8 cellular contexts compared by ENCODE assay signal in genomic region chr2:38947241-38948239, GRCh38. TPM values are rescaled to one million over a fixed set of nuclear protein-coding genes. Genes with fewer than 3 reads are reported as not detected.
A peak's percentile ranks its signal among the peaks of the same experiment; 100 is the strongest.
DNase-seq lines count a peak whose midpoint lies in the region; ATAC-seq and TF ChIP-seq lines count a peak whose summit lies in the region.

No MANE protein-coding gene starts in this region.

- no peak overlapping the region for H3K4me3 ChIP-seq in dorsolateral prefrontal cortex

- DNase-seq in 8988T (peak; percentile 63), NCI-H748 (lab: John Stamatoyannopoulos, UW; ENCODE audit: unreplicated experiment) (peak; percentile 77), dorsolateral prefrontal cortex (peak; percentile 37 to 85 (median 68)), medulla oblongata (ENCODE audit: extremely low spot score) (peak; percentile 85)
- DNase-seq in activated CD4-positive, alpha-beta T cell treated with anti-CD3 and anti-CD28 coated beads, Interleukin-2, amount 50 U/mL, for 1 hour: peak; percentile 58
- peak; percentile 6 to 11 for DNase-seq in stimulated activated CD8-positive, alpha-beta memory T cell treated with anti-CD3 and anti-CD28 coated beads, Interleukin-4, amount 100 ng/mL, for 4 hours (ENCODE audit: low read depth in 2 of 2, low spot score in 1 of 2)

- H3K27ac ChIP-seq in dorsolateral prefrontal cortex: no peak overlapping the region

- no peaks in the 10 kb centered on the region for H3K27me3 ChIP-seq in dorsolateral prefrontal cortex

- peak; percentile 54 to 83 (median 70) for TF ChIP-seq CTCF in dorsolateral prefrontal cortex (IDR thresholded peaks at IDR 0.05 in 54 of 56, conservative IDR thresholded peaks at IDR 0.05 in 2 of 56; ENCODE audit: low read depth in 1 of 56, partially characterized antibody in 56 of 56)

- ATAC-seq in GM18498 (IDR thresholded peaks at IDR 0.05; ENCODE audit: unreplicated experiment) (peak; percentile 74), HG03521 (IDR thresholded peaks at IDR 0.05; ENCODE audit: unreplicated experiment) (peak; percentile 73)

- intact Hi-C loops in dorsolateral prefrontal cortex (cut with DNase I): loop anchor here (10.0 kb wide), 2 partner anchors 87 to 277 kb away; no protein-coding TSS in a partner anchor

RNA-seq across cellular contexts. Expression of gene ARHGEF33, which starts 57.9 kb away (rescaled TPM):
- total RNA-seq in dorsolateral prefrontal cortex: 10 to 100 TPM in 33 of 120 experiments, 1 to 10 TPM in 87; 2.8 to 16.9 (median 8.6) TPM

Comparison
In these comparisons a context has a peak if more than half of its experiments do, and no peak if none do; other contexts are left out.
1. DNase-seq: peak in every context shown above with its lines; median percentile 85 in medulla oblongata; 77 in NCI-H748; 68 in dorsolateral prefrontal cortex; 63 in 8988T; 58 in activated CD4-positive, alpha-beta T cell treated with anti-CD3 and anti-CD28 coated beads, Interleukin-2, amount 50 U/mL, for 1 hour; 8 in stimulated activated CD8-positive, alpha-beta memory T cell treated with anti-CD3 and anti-CD28 coated beads, Interleukin-4, amount 100 ng/mL, for 4 hours.